30 cellular contexts compared by ENCODE assay signal in the genomic region with DNA sequence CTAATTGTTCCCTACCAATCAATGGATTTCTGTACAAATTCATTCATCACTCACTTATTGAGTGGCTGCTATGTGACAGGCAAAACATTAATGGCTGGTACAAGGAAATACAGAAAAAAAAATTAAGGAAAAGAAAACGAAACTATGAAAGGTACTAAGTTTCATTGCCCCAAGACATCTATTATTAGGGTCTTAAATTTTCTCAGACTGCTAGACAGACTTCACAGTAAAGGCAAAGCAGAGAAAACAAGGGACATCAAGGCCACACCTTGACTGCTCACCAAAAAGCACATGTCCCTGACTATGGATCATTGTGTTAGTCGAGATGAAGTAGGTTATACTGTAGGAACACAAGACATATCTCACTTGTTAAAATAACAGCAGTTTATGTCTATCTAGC. TPM values are rescaled to one million over a fixed set of nuclear protein-coding genes. Genes with fewer than 3 reads are reported as not detected.
"Had no signal": no experiment of that assay in that cellular context is flagged by ENCODE, and none has a peak within 500 bp of the region (broad histone marks: within the 10 kb centered on the region; RNA-seq: fewer than 3 reads in every experiment).

No MANE protein-coding gene starts in this region.

- H3K36me3 ChIP-seq: MG63, Peyer's patch, SJSA1 had no signal

- H3K4me2 ChIP-seq: SK-N-SH had no signal

- H3K27ac ChIP-seq: Peyer's patch, SJSA1 had no signal

- H3K9ac ChIP-seq: SK-N-SH had no signal

- H3K4me3 ChIP-seq: MG63, Peyer's patch, SJSA1 had no signal

- H3K27me3 ChIP-seq: MG63, Peyer's patch, SJSA1 had no signal

- ATAC-seq: PC-3 had no signal

- H3K4me1 ChIP-seq: Peyer's patch, SJSA1 had no signal

- DNase-seq: Kasumi-1, MG63, MV-4-11, NCI-H1092, NCI-H1105, NCI-H1417 treated with DMSO at 0.1 percent for 48 hours, NCI-H1436 treated with DMSO at 0.1 percent for 48 hours, NCI-H1694 treated with DMSO at 0.1 percent for 48 hours, NCI-H187 treated with DMSO at 0.1 percent for 48 hours, NCI-H2029 treated with DMSO at 0.1 percent for 48 hours, NCI-H2081 treated with DMSO at 0.1 percent for 48 hours, NCI-H2107, NCI-H2171, NCI-H226, NCI-H446 treated with DMSO at 0.1 percent for 48 hours, NCI-H510A, NCI-H524, NCI-H526, NCI-H69, NCI-H748 treated with DMSO at 0.1 percent for 48 hours, OCI-M1, PC-3, Peyer's patch, Right ventricle myocardium superior, RPMI8226, SHP77 treated with DMSO at 0.1 percent for 48 hours, SK-N-SH, SW 1271, T-helper 1 cell had no signal

- H3K9me3 ChIP-seq: MG63, Peyer's patch, SJSA1, SK-N-SH had no signal

RNA-seq across cellular contexts. Expression of a gene that starts 36.5 kb away (rescaled TPM):
- total RNA-seq: PC-3 had no signal
